In genomic region chr11:107856180-107856980, GRCh38 we compare ENCODE assay signal across 11 cellular contexts. TPM values are rescaled to one million over a fixed set of nuclear protein-coding genes. Genes with fewer than 3 reads are reported as not detected.
A peak's percentile ranks its signal among the peaks of the same experiment; 100 is the strongest.
DNase-seq lines count a peak whose midpoint lies in the region; ATAC-seq and TF ChIP-seq lines count a peak whose summit lies in the region.
"Had no signal": no experiment of that assay in that cellular context is flagged by ENCODE, and none has a peak within 500 bp of the region (broad histone marks: within the 10 kb centered on the region; RNA-seq: fewer than 3 reads in every experiment).

No MANE protein-coding gene starts in this region.

- H3K9me3 ChIP-seq in A673 (ENCODE audit: low read depth, low read length, poor library complexity, severe bottlenecking): no peaks in the 10 kb centered on the region

- H3K27ac ChIP-seq in A673 (ENCODE audit: low read depth, low read length, poor library complexity, severe bottlenecking) (peak overlapping the region; percentile 74), GM23338 (ENCODE audit: low read depth) (no peak overlapping the region)

- H3K4me3 ChIP-seq in A673 (ENCODE audit: low read depth, low read length, poor library complexity, severe bottlenecking) (peak overlapping the region; percentile 73), GM23338 (peak overlapping the region; percentile 57; the same call in 1 of the 2 replicates), kidney epithelial cell (ENCODE audit: low read depth, low read length) (peak overlapping the region; percentile 95)

- H3K36me3 ChIP-seq in A673 (ENCODE audit: insufficient read depth, low read length, poor library complexity, severe bottlenecking) (no peaks in the 10 kb centered on the region), GM23338 (ENCODE audit: insufficient read depth) (no peaks in the 10 kb centered on the region), kidney epithelial cell (ENCODE audit: control insufficient read depth, insufficient read depth, low read length) (no peaks in the 10 kb centered on the region)

- H3K79me2 ChIP-seq in GM23338 (replicated peaks; ENCODE audit: insufficient read depth): peaks cover 58% of the 10 kb centered on the region

- H3K27me3 ChIP-seq in A673 (replicated peaks; ENCODE audit: insufficient read depth, low read depth, low read length, poor library complexity) (no peaks in the 10 kb centered on the region), GM23338 (ENCODE audit: insufficient read depth) (peaks cover 19% of the 10 kb centered on the region), kidney epithelial cell (ENCODE audit: control insufficient read depth, insufficient read depth, low read length) (no peaks in the 10 kb centered on the region)

- H3F3A ChIP-seq in GM23338 (replicated peaks; ENCODE audit: low read depth): no peaks in the 10 kb centered on the region

- H3K9me3 Mint-ChIP-seq in GM23338: no peaks in the 10 kb centered on the region; the same call in 2 of the 3 replicates
- H3K9me3 Mint-ChIP-seq in activated CD4-positive, alpha-beta memory T cell treated with anti-CD3 and anti-CD28 coated beads for 36 hours: no peaks in the 10 kb centered on the region

- peaks cover 27% of the 10 kb centered on the region for H3K4me1 ChIP-seq in A673 (ENCODE audit: insufficient read depth, low read length, poor library complexity, severe bottlenecking)
- H3K4me1 ChIP-seq in GM23338 (ENCODE audit: insufficient read depth): peaks cover 18% of the 10 kb centered on the region

- no peak overlapping the region for H3K27ac Mint-ChIP-seq in GM23338
- H3K27ac Mint-ChIP-seq in activated CD4-positive, alpha-beta memory T cell treated with anti-CD3 and anti-CD28 coated beads for 36 hours: peak overlapping the region; percentile 28

- intact Hi-C loops in A673 (cut with micrococcal nuclease; ENCODE audit: unreplicated experiment): loop anchor here (2.0 to 5.0 kb wide), 2 partner anchors 14 to 59 kb away; no protein-coding TSS in a partner anchor
- intact Hi-C loops in activated CD4-positive, alpha-beta memory T cell treated with anti-CD3 and anti-CD28 coated beads for 36 hours (cut with micrococcal nuclease): loop anchor here (5.0 kb wide), 2 partner anchors 366 to 399 kb away; partner anchors contain the start of genes ATM, CWF19L2 and NPAT

- H3K9me2 ChIP-seq in GM23338 (ENCODE audit: insufficient read depth): no peaks in the 10 kb centered on the region

- TF ChIP-seq CTCF in A673 (conservative IDR thresholded peaks at IDR 0.05; ENCODE audit: low read depth, low read length) (no peak), GM23338 (conservative IDR thresholded peaks at IDR 0.05; ENCODE audit: low read depth in 2 of 2) (no peak), kidney epithelial cell (IDR thresholded peaks at IDR 0.05; ENCODE audit: insufficient read depth, low read length, poor library complexity, severe bottlenecking) (no peak)

- H2AFZ ChIP-seq in GM23338: no peak overlapping the region

- DNase-seq in A673 (ENCODE audit: low spot score): peak; percentile 87
- peak; percentile 50 for DNase-seq in GM23338 (ENCODE audit: low spot score)
- DNase-seq in activated CD4-positive, alpha-beta memory T cell treated with anti-CD3 and anti-CD28 coated beads for 36 hours: peak; percentile 20
- no peak for DNase-seq in kidney epithelial cell (ENCODE audit: low read depth)
- DNase-seq in NCI-H1105 treated with DMSO at 0.1 percent for 48 hours (lab: John Stamatoyannopoulos, UW): no peak
- no peak for DNase-seq in GF-D8 (lab: John Stamatoyannopoulos, UW)
- DNase-seq in ureter (ENCODE audit: low spot score): no peak
- DNase-seq: activated effector memory CD4-positive, alpha-beta T cell treated with anti-CD3 and anti-CD28 coated beads, Interleukin-2, amount 50 U/mL, for 16 hours; dermis blood vessel endothelial cell; NCI-H446 treated with DMSO at 0.1 percent for 48 hours had no signal

- H4K20me1 ChIP-seq in GM23338 (replicated peaks; ENCODE audit: insufficient read depth): peaks cover 6% of the 10 kb centered on the region; the same call in 1 of the 2 replicates

- CTCF ChIA-PET in A673 (lab: Charles Lee): no interaction called here
- CTCF ChIA-PET in activated CD4-positive, alpha-beta memory T cell treated with anti-CD3 and anti-CD28 coated beads for 36 hours (lab: Charles Lee): no interaction called here

- BruUV-seq in A673 (replicated peaks; lab: Mats Ljungman, UMichigan): no TSS peak

- no peaks in the 10 kb centered on the region; the same call in 2 of the 3 replicates for H3K36me3 Mint-ChIP-seq in GM23338 (ENCODE audit: low read depth)
- peaks cover 8% of the 10 kb centered on the region for H3K36me3 Mint-ChIP-seq in activated CD4-positive, alpha-beta memory T cell treated with anti-CD3 and anti-CD28 coated beads for 36 hours

- POLR2A ChIA-PET in A673 (lab: Charles Lee; ENCODE audit: low non-redundant PET): no interaction called here
- POLR2A ChIA-PET in activated CD4-positive, alpha-beta memory T cell treated with anti-CD3 and anti-CD28 coated beads for 36 hours (lab: Charles Lee): interaction anchor here (1.3 kb wide), 1 partner anchor 15 kb away, joined by 3 read pairs; no protein-coding TSS in a partner anchor

- peaks cover 16% of the 10 kb centered on the region for H3K27me3 Mint-ChIP-seq in GM23338 (ENCODE audit: insufficient read depth, low read depth, poor library complexity)
- H3K27me3 Mint-ChIP-seq in activated CD4-positive, alpha-beta memory T cell treated with anti-CD3 and anti-CD28 coated beads for 36 hours: no peaks in the 10 kb centered on the region

- peaks cover 19% of the 10 kb centered on the region for H3K4me1 Mint-ChIP-seq in GM23338
- peaks cover 31% of the 10 kb centered on the region for H3K4me1 Mint-ChIP-seq in activated CD4-positive, alpha-beta memory T cell treated with anti-CD3 and anti-CD28 coated beads for 36 hours (ENCODE audit: low read depth)

- ATAC-seq in GM23338 (no peak), HG03432 (IDR thresholded peaks at IDR 0.05; ENCODE audit: unreplicated experiment) (no peak)

- peak overlapping the region; percentile 87 for H3K4me3 Mint-ChIP-seq in GM23338
- peak overlapping the region; percentile 95 for H3K4me3 Mint-ChIP-seq in activated CD4-positive, alpha-beta memory T cell treated with anti-CD3 and anti-CD28 coated beads for 36 hours

- H3K4me2 ChIP-seq in GM23338: peak overlapping the region; percentile 100; the same call in 1 of the 2 replicates

TF ChIP-seq in GM23338, 12 proteins besides CTCF, POLR2A, EP300 and RAD21 (continues in another document):
- no peak for TF ChIP-seq REST (IDR thresholded peaks at IDR 0.05; ENCODE audit: unreplicated experiment)
- TF ChIP-seq ZNF331 (CRISPR knock-in tag; IDR thresholded peaks at IDR 0.05; ENCODE audit: low read depth): no peak
- no peak for TF ChIP-seq ZNF114 (CRISPR knock-in tag; IDR thresholded peaks at IDR 0.05)
- no peak for TF ChIP-seq STAT1 (IDR thresholded peaks at IDR 0.05; ENCODE audit: unreplicated experiment)
- TF ChIP-seq EZH2phosphoT487 (IDR thresholded peaks at IDR 0.05; ENCODE audit: unreplicated experiment): no peak

RNA-seq across cellular contexts. Expression of gene SLC35F2, which starts 2.2 kb away (rescaled TPM):
- 80.8 and 95.4 TPM in 2 replicates for total RNA-seq in A673 (2021)
- 28.9 and 32.5 TPM in 2 replicates for total RNA-seq in GM23338 (2014; rRNA removed; shearing (Covaris generic))
- polyA plus RNA-seq in GM23338 (2016; fragmentation: Nextera tagmentation; extraction: Ambion mirVana): 21.3 and 25.2 TPM in 2 replicates
- total RNA-seq in activated CD4-positive, alpha-beta memory T cell treated with anti-CD3 and anti-CD28 coated beads for 36 hours: 10 to 100 TPM; 22.8 to 24.5 TPM
- total RNA-seq in kidney epithelial cell: 44.8 and 48.1 TPM in 2 replicates
- total RNA-seq in ureter: 8.0 TPM

Comparison
In these comparisons a context has a peak if more than half of its experiments do, and no peak if none do; other contexts are left out.
1. DNase-seq: peak in A673 (single experiment), GM23338 (single experiment) and activated CD4-positive, alpha-beta memory T cell treated with anti-CD3 and anti-CD28 coated beads for 36 hours (single experiment); none in kidney epithelial cell (single experiment), NCI-H1105 treated with DMSO at 0.1 percent for 48 hours (single experiment), GF-D8 (single experiment) and ureter (single experiment).
2. Peak in every context shown above with its lines, with median percentiles within 50 percentile points of each other: H3K4me3 ChIP-seq.